Comparison of ENCODE assay signal across 8 cellular contexts in the genomic region with DNA sequence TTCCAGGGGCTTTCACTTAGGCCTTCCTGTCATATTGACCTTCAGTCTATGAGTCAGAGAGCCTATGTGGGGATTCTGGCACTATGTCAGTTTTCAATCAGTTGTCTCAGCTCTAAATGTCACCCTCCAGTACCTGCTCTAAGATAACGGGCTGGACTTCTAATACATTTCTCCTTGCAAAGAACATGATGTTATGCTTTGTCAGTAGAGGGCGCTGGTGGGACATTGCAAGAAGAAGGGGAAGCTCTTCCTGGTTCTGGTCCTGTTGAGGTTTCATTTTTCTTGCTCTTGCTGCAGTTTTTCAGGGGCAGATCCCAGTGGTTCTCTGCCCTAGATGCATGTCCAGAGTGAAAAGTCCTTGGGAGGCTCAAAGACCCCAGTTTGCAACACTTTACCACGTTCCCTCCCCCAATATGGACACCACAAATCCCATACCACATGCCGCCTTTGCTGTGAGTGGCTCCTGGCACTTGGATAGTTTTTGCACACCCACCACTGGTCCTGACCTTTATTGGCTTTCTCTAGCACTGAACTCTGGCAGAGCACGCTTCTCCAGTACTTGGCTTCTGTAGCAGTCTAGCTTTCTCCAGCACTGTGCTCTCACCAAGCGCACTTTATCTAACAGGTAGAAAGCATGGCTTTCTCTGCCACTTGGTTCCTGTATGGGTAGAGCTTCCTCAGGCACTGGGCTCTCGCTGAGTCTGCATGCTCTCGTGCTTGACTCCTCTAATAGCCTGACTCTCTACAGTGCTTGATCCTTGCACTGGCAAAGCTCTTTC. TPM values are rescaled to one million over a fixed set of nuclear protein-coding genes. Genes with fewer than 3 reads are reported as not detected.
A peak's percentile ranks its signal among the peaks of the same experiment; 100 is the strongest.
DNase-seq lines count a peak whose midpoint lies in the region; ATAC-seq and TF ChIP-seq lines count a peak whose summit lies in the region.

No MANE protein-coding gene starts in this region.

- peak; percentile 84 for DNase-seq in AG09319 (ENCODE audit: extremely low read depth, low read depth)
- peak; percentile 18 for DNase-seq in NCI-H128 (lab: John Stamatoyannopoulos, UW; ENCODE audit: unreplicated experiment)
- DNase-seq in SW 1271 (lab: John Stamatoyannopoulos, UW): peak; percentile 45 to 66
- peak; percentile 83 for DNase-seq in activated naive CD8-positive, alpha-beta T cell treated with anti-CD3 and anti-CD28 coated beads, Interleukin-2, amount 50 U/mL, for 24 hours
- peak; percentile 22 to 88 for DNase-seq in heart right ventricle
- DNase-seq in uterus: peak; percentile 66 to 87

- peaks cover 13% of the 10 kb centered on the region for H3K4me1 Mint-ChIP-seq in activated naive CD8-positive, alpha-beta T cell treated with anti-CD3 and anti-CD28 coated beads, Interleukin-2, amount 50 U/mL, for 24 hours

- peaks cover 4 to 29% (median 13%) of the 10 kb centered on the region in 9 donors for H3K4me1 ChIP-seq in heart right ventricle
- peaks cover 7% of the 10 kb centered on the region for H3K4me1 ChIP-seq in rectal smooth muscle tissue (ENCODE audit: control insufficient read depth, insufficient read depth, low read length)
- no peaks in the 10 kb centered on the region for H3K4me1 ChIP-seq in uterus

- no peaks in the 10 kb centered on the region for H3K9me3 ChIP-seq in heart right ventricle
- no peaks in the 10 kb centered on the region for H3K9me3 ChIP-seq in uterus

- H3K27ac Mint-ChIP-seq in activated naive CD8-positive, alpha-beta T cell treated with anti-CD3 and anti-CD28 coated beads, Interleukin-2, amount 50 U/mL, for 24 hours: peak overlapping the region; percentile 44

- H3K27me3 ChIP-seq in heart right ventricle: no peaks in the 10 kb centered on the region
- H3K27me3 ChIP-seq in rectal smooth muscle tissue (ENCODE audit: control insufficient read depth, insufficient read depth, low read length): no peaks in the 10 kb centered on the region
- no peaks in the 10 kb centered on the region for H3K27me3 ChIP-seq in uterus

- H3K4me3 ChIP-seq in heart right ventricle: peak overlapping the region in 6 of 10 donors; percentile 28 to 39 (median 35)
- H3K4me3 ChIP-seq in rectal smooth muscle tissue (ENCODE audit: low read length): peak overlapping the region; percentile 38
- H3K4me3 ChIP-seq in uterus: no peak overlapping the region

- H3K4me3 Mint-ChIP-seq in activated naive CD8-positive, alpha-beta T cell treated with anti-CD3 and anti-CD28 coated beads, Interleukin-2, amount 50 U/mL, for 24 hours: peak overlapping the region; percentile 30

- TF ChIP-seq CTCF in AG09319 (IDR thresholded peaks at IDR 0.05; ENCODE audit: low read depth, low read length) (peak; percentile 93), heart right ventricle (IDR thresholded peaks at IDR 0.05) (peak; percentile 83 to 92 (median 89)), uterus (IDR thresholded peaks at IDR 0.05) (peak; percentile 77 to 93 (median 89))

- no peak for TF ChIP-seq POLR2A in uterus (IDR thresholded peaks at IDR 0.05)

- H3K9me3 Mint-ChIP-seq in activated naive CD8-positive, alpha-beta T cell treated with anti-CD3 and anti-CD28 coated beads, Interleukin-2, amount 50 U/mL, for 24 hours: no peaks in the 10 kb centered on the region

- no peak overlapping the region for H3K9ac ChIP-seq in rectal smooth muscle tissue (ENCODE audit: low read length)

- WGBS in heart right ventricle, 2 donors: 26 to 28% methylated on average over 8 of the region's 8 CpGs

- no peaks in the 10 kb centered on the region for H3K36me3 Mint-ChIP-seq in activated naive CD8-positive, alpha-beta T cell treated with anti-CD3 and anti-CD28 coated beads, Interleukin-2, amount 50 U/mL, for 24 hours (ENCODE audit: low read depth)

- no peaks in the 10 kb centered on the region for H3K36me3 ChIP-seq in heart right ventricle
- no peaks in the 10 kb centered on the region for H3K36me3 ChIP-seq in rectal smooth muscle tissue (ENCODE audit: control insufficient read depth, insufficient read depth, low read length)
- H3K36me3 ChIP-seq in uterus: no peaks in the 10 kb centered on the region

- ATAC-seq in GM19438 (IDR thresholded peaks at IDR 0.05; ENCODE audit: low read depth, unreplicated experiment) (peak; percentile 66), heart right ventricle (peak; percentile 74 to 91 (median 86))
- peak; percentile 98 for ATAC-seq in activated naive CD8-positive, alpha-beta T cell treated with anti-CD3 and anti-CD28 coated beads, Interleukin-2, amount 50 U/mL, for 24 hours

- intact Hi-C loops in heart right ventricle (cut with DNase I): loop anchor here (1.0 to 10.0 kb wide), 11 partner anchors 47 to 77 kb away; partner anchors contain the start of genes FBXL19 (in 3 of the 10) and BCL7C (in 2 of the 10)
- intact Hi-C loops in uterus (cut with DNase I; ENCODE audit: low total_unique reads): loop anchor here (5.0 kb wide), 1 partner anchor 72 kb away; no protein-coding TSS in a partner anchor

- H3K27ac ChIP-seq in heart right ventricle: peak overlapping the region in 9 of 10 donors; percentile 27 to 71 (median 63)
- H3K27ac ChIP-seq in rectal smooth muscle tissue (ENCODE audit: low read depth, low read length): peak overlapping the region; percentile 33
- H3K27ac ChIP-seq in uterus: peak overlapping the region; percentile 24 to 40

- peaks cover 1% of the 10 kb centered on the region for H3K27me3 Mint-ChIP-seq in activated naive CD8-positive, alpha-beta T cell treated with anti-CD3 and anti-CD28 coated beads, Interleukin-2, amount 50 U/mL, for 24 hours

RNA-seq across cellular contexts. Expression of gene BCL7C, which starts 49.0 kb away (rescaled TPM):
- total RNA-seq in heart right ventricle (10 to 100 TPM; 24.2 to 31.3 (median 27.0) TPM), uterus (10 to 100 TPM; 16.5 to 44.8 (median 35.2) TPM)
- polyA plus RNA-seq in heart right ventricle: 10 to 100 TPM; 30.5 to 68.8 TPM

RNA-seq across cellular contexts. Expression of gene CTF1, which starts 51.6 kb away (rescaled TPM):
- total RNA-seq in heart right ventricle (10 to 100 TPM in 9 of 10 donors, 1 to 10 TPM in 1; 8.6 to 28.2 (median 19.9) TPM), uterus (10 to 100 TPM in 2 of 4 donors, 1 to 10 TPM in 1, not detected in 1; 2.3 to 20.6 (median 13.8) TPM)
- 10 to 100 TPM in 1 of 2 donors, 1 to 10 TPM in 1; 6.5 to 10.4 TPM for polyA plus RNA-seq in heart right ventricle

RNA-seq across cellular contexts. Expression of gene ZNF629, which starts 57.9 kb away (rescaled TPM):
- total RNA-seq in heart right ventricle (10 to 100 TPM; 20.3 to 35.5 (median 27.6) TPM), uterus (10 to 100 TPM in 2 of 4 donors, 1 to 10 TPM in 2; 5.4 to 25.5 (median 10.7) TPM)
- polyA plus RNA-seq in heart right ventricle: 10 to 100 TPM in 1 of 2 donors, 1 to 10 TPM in 1; 7.3 to 15.4 TPM

Comparison
In these comparisons a context has a peak if more than half of its experiments do, and no peak if none do; other contexts are left out.
1. DNase-seq: peak in every context shown above with its lines; median percentile 84 in AG09319; 83 in activated naive CD8-positive, alpha-beta T cell treated with anti-CD3 and anti-CD28 coated beads, Interleukin-2, amount 50 U/mL, for 24 hours; 76 in uterus; 56 in SW 1271; 55 in heart right ventricle; 18 in NCI-H128.
2. H3K4me3 ChIP-seq: peak in heart right ventricle (6 of 10) and rectal smooth muscle tissue (single experiment); none in uterus (0 of 2).
3. Peak in every context shown above with its lines, with median percentiles within 50 percentile points of each other: CTCF ChIP-seq, ATAC-seq and H3K27ac ChIP-seq.